In the genomic region with DNA sequence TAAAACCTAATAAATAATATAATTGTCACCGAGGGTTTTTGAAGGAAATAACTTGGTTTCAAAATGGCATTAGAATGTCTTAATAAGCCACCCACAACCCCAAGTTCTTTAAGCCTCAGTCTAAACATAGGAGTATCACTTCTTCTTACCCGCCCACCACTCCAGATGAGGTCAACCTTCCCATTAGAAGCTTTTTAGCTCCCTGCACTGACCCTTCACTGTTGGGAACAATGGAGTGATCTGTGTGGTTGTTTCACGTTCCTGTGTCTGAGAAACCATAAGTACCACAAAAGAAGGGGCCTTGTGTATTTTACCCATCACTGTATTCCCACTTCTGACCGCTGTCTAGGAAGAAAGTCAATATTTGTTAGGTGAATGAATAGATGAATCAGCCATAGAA, we compare ENCODE assay signal across 20 cellular contexts.
DNase-seq lines count a peak whose midpoint lies in the region; ATAC-seq, FAIRE-seq and TF ChIP-seq lines count a peak whose summit lies in the region.
"Had no signal": no experiment of that assay in that cellular context is flagged by ENCODE, and none has a peak within 500 bp of the region (broad histone marks: within the 10 kb centered on the region; RNA-seq: fewer than 3 reads in every experiment).

No MANE protein-coding gene starts in this region.

- TF ChIP-seq EP300 in GM12878 (IDR thresholded peaks at IDR 0.05; ENCODE audit: borderline replicate concordance in 1 of 2, control insufficient read depth in 1 of 2, low read depth in 2 of 2, low read length in 2 of 2), result no peak

- SMC1A ChIA-PET in GM12878 (lab: Charles Lee; ENCODE audit: uncharacterized antibody, unreplicated experiment), result interaction anchor here (1.7 to 1.9 kb wide), 2 partner anchors 28 to 32 kb away, joined by 3 to 4 read pairs; no protein-coding TSS in a partner anchor

- H4K20me1 ChIP-seq in GM12878 (ENCODE audit: control insufficient read depth, insufficient read depth), result no peaks in the 10 kb centered on the region

- H3K9me3 ChIP-seq in GM12878 (replicated peaks; ENCODE audit: control insufficient read depth, insufficient read depth, low read length) (no peaks in the 10 kb centered on the region), colonic mucosa (no peaks in the 10 kb centered on the region)
- H3K9me3 ChIP-seq: HAP-1, SJSA1 had no signal

- FAIRE-seq in GM12878 (lab: Jason Lieb, UNC), result no peak

- TF ChIP-seq RAD21 in GM12878 (IDR thresholded peaks at IDR 0.05; ENCODE audit: insufficient read depth, low read depth, low read length), result no peak

- H3K36me3 ChIP-seq in GM12878 (ENCODE audit: control insufficient read depth in 2 of 2, insufficient read depth in 2 of 2, low read length in 1 of 2) (no peaks in the 10 kb centered on the region), colonic mucosa (no peaks in the 10 kb centered on the region)
- H3K36me3 ChIP-seq: HAP-1, SJSA1 had no signal

- RAD21 ChIA-PET in GM12878 (lab: Charles Lee; ENCODE audit: unreplicated experiment), result interaction anchor here (0.6 to 0.8 kb wide), 2 partner anchors 9 to 112 kb away, joined by 3 read pairs; no protein-coding TSS in a partner anchor

- DNase-seq in DMS53 treated with DMSO at 0.1 percent for 48 hours (lab: John Stamatoyannopoulos, UW; ENCODE audit: unreplicated experiment) (peak; percentile 4), GM12878 (ENCODE audit: low read depth, low spot score) (no peak), NCI-H1694 (lab: John Stamatoyannopoulos, UW) (no peak), colonic mucosa (no peak)
- no peak for DNase-seq in activated CD4-positive, alpha-beta T cell treated with anti-CD3 and anti-CD28 coated beads for 48 hours
- DNase-seq in stimulated activated CD4-positive, alpha-beta T cell treated with anti-CD3 and anti-CD28 coated beads, Interleukin-1b, Interleukin-23, amount 100 ng/mL, for 48 hours, result no peak
- DNase-seq: COR-L47, DMS153, KG1, NCI-H146, NCI-H2081 treated with DMSO at 0.1 percent for 48 hours, NCI-H226, NCI-H524 treated with DMSO at 0.1 percent for 48 hours, PC-3, T-helper 9 cell had no signal

- no peak for TF ChIP-seq CTCF in GM12878 (IDR thresholded peaks at IDR 0.05 in 2 of 3, conservative IDR thresholded peaks at IDR 0.05 in 1 of 3; ENCODE audit: control insufficient read depth in 2 of 3, extremely low read depth in 1 of 3, insufficient read depth in 1 of 3, low read depth in 3 of 3, low read length in 3 of 3)
- TF ChIP-seq CTCF in colonic mucosa (IDR thresholded peaks at IDR 0.05), result no peak

- H3K27ac ChIP-seq in GM12878 (ENCODE audit: control insufficient read depth, insufficient read depth) (no peak overlapping the region), colonic mucosa (no peak overlapping the region)
- H3K27ac ChIP-seq: C4-2B, SJSA1 had no signal

- no peak overlapping the region for H3K4me2 ChIP-seq in GM12878 (ENCODE audit: control insufficient read depth, insufficient read depth)

- H3K4me1 ChIP-seq in GM12878 (ENCODE audit: control insufficient read depth, insufficient read depth, low read length) (no peaks in the 10 kb centered on the region), colonic mucosa (no peaks in the 10 kb centered on the region)
- H3K4me1 ChIP-seq: HAP-1, SJSA1 had no signal

- no peak for TF ChIP-seq POLR2A in GM12878 (IDR thresholded peaks at IDR 0.05; ENCODE audit: low read depth, low read length)

- in situ Hi-C loops in GM12878 (cut with MboI), result no loop called here

- intact Hi-C loops in GM12878 (cut with micrococcal nuclease; ENCODE audit: unreplicated experiment) (no loop called here), colonic mucosa (cut with DNase I) (no loop called here)

- CTCF ChIA-PET in GM12878 (lab: Yijun Ruan, JAX), result no interaction called here

- POLR2A ChIA-PET in GM12878 (lab: Charles Lee), result no interaction called here

- no peak overlapping the region for H2AFZ ChIP-seq in GM12878 (ENCODE audit: control insufficient read depth, low read depth, low read length)

- no peaks in the 10 kb centered on the region for H3K79me2 ChIP-seq in GM12878 (ENCODE audit: control insufficient read depth, insufficient read depth, low read length)

- H3K4me3 ChIP-seq in GM12878 (no peak overlapping the region), colonic mucosa (no peak overlapping the region)
- H3K4me3 ChIP-seq: HAP-1, SJSA1 had no signal

- no peak overlapping the region for H3K9ac ChIP-seq in GM12878 (ENCODE audit: control insufficient read depth, insufficient read depth, low read length)
- no peak overlapping the region for H3K9ac ChIP-seq in colonic mucosa (ENCODE audit: low read depth in 2 of 2, low read length in 2 of 2)

- BruUV-seq in GM12878 (replicated peaks; lab: Mats Ljungman, UMichigan), result no TSS peak

- 13% methylated on average over 4 of the region's 4 CpGs for WGBS in GM12878 (ENCODE audit: insufficient coverage, insufficient replicate concordance, low lambda C conversion rate, missing lambda C conversion rate)

- H3K27me3 ChIP-seq in GM12878 (replicated peaks in 1 of 2; ENCODE audit: control insufficient read depth in 2 of 2, insufficient read depth in 2 of 2, low read length in 1 of 2) (no peaks in the 10 kb centered on the region), colonic mucosa (no peaks in the 10 kb centered on the region)
- H3K27me3 ChIP-seq: SJSA1 had no signal

- peak; percentile 42 for ATAC-seq in GM18868 (IDR thresholded peaks at IDR 0.05; ENCODE audit: unreplicated experiment)
- ATAC-seq in HG02973 (IDR thresholded peaks at IDR 0.05; ENCODE audit: unreplicated experiment), result peak; percentile 51
- ATAC-seq in GM12878, result peak; percentile 65
- ATAC-seq: PC-3 had no signal

TF ChIP-seq in GM12878, 131 proteins besides CTCF, POLR2A, EP300 and RAD21 (continues in another document):
- TF ChIP-seq ETV6 (conservative IDR thresholded peaks at IDR 0.05 in 1 of 2, IDR thresholded peaks at IDR 0.05 in 1 of 2; ENCODE audit: borderline replicate concordance in 1 of 2, low read depth in 1 of 2), result no peak
- no peak for TF ChIP-seq NR2C2 (IDR thresholded peaks at IDR 0.05; ENCODE audit: borderline replicate concordance, control insufficient read depth, insufficient read length, low read depth)
- TF ChIP-seq, protein P1, sequence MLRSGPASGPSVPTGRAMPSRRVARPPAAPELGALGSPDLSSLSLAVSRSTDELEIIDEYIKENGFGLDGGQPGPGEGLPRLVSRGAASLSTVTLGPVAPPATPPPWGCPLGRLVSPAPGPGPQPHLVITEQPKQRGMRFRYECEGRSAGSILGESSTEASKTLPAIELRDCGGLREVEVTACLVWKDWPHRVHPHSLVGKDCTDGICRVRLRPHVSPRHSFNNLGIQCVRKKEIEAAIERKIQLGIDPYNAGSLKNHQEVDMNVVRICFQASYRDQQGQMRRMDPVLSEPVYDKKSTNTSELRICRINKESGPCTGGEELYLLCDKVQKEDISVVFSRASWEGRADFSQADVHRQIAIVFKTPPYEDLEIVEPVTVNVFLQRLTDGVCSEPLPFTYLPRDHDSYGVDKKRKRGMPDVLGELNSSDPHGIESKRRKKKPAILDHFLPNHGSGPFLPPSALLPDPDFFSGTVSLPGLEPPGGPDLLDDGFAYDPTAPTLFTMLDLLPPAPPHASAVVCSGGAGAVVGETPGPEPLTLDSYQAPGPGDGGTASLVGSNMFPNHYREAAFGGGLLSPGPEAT (IDR thresholded peaks at IDR 0.05; ENCODE audit: low read depth), result no peak
- TF ChIP-seq IKZF1 (conservative IDR thresholded peaks at IDR 0.05), result peak; percentile 61; the same call in 1 of the 2 replicates
- TF ChIP-seq NRF1 (conservative IDR thresholded peaks at IDR 0.05; ENCODE audit: low read depth, low read length), result no peak
- no peak for TF ChIP-seq RB1 (IDR thresholded peaks at IDR 0.05; ENCODE audit: borderline replicate concordance)
- TF ChIP-seq GATAD2B (conservative IDR thresholded peaks at IDR 0.05; ENCODE audit: low read depth), result no peak
- no peak for TF ChIP-seq ZNF24 (IDR thresholded peaks at IDR 0.05)
- TF ChIP-seq, protein P2, sequence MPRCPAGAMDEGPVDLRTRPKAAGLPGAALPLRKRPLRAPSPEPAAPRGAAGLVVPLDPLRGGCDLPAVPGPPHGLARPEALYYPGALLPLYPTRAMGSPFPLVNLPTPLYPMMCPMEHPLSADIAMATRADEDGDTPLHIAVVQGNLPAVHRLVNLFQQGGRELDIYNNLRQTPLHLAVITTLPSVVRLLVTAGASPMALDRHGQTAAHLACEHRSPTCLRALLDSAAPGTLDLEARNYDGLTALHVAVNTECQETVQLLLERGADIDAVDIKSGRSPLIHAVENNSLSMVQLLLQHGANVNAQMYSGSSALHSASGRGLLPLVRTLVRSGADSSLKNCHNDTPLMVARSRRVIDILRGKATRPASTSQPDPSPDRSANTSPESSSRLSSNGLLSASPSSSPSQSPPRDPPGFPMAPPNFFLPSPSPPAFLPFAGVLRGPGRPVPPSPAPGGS (IDR thresholded peaks at IDR 0.05; ENCODE audit: borderline replicate concordance, insufficient read depth, low read depth, low read length, poor library complexity, severe bottlenecking), result no peak
- TF ChIP-seq, protein P3, sequence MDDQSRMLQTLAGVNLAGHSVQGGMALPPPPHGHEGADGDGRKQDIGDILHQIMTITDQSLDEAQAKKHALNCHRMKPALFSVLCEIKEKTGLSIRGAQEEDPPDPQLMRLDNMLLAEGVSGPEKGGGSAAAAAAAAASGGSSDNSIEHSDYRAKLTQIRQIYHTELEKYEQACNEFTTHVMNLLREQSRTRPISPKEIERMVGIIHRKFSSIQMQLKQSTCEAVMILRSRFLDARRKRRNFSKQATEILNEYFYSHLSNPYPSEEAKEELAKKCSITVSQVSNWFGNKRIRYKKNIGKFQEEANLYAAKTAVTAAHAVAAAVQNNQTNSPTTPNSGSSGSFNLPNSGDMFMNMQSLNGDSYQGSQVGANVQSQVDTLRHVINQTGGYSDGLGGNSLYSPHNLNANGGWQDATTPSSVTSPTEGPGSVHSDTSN (IDR thresholded peaks at IDR 0.05; ENCODE audit: insufficient replicate concordance, low read depth, low read length), result no peak
- TF ChIP-seq IKZF2 (IDR thresholded peaks at IDR 0.05), result peak; percentile 43 to 63; a peak in 2 of 4 replicates
- TF ChIP-seq KLF5 (IDR thresholded peaks at IDR 0.05; ENCODE audit: partially characterized antibody), result no peak
- TF ChIP-seq YY1 (IDR thresholded peaks at IDR 0.05; ENCODE audit: low read depth, low read length), result no peak
- 0 out of 2 replicates have a peak, but pooled peaks have one; percentile 40 for TF ChIP-seq DPF2 (IDR thresholded peaks at IDR 0.05)
- no peak for TF ChIP-seq TCF7 (IDR thresholded peaks at IDR 0.05; ENCODE audit: borderline replicate concordance)
- peak; percentile 24 to 40; a peak in 2 of 4 replicates for TF ChIP-seq BHLHE40 (IDR thresholded peaks at IDR 0.05; ENCODE audit: borderline replicate concordance in 1 of 2, low read depth in 2 of 2, low read length in 1 of 2)
- peak; percentile 61 for TF ChIP-seq RUNX3 (IDR thresholded peaks at IDR 0.05; ENCODE audit: low read length)
- TF ChIP-seq NFIC (IDR thresholded peaks at IDR 0.05; ENCODE audit: low read depth, low read length), result no peak
- no peak for TF ChIP-seq ZNF274 (IDR thresholded peaks at IDR 0.05; ENCODE audit: insufficient read depth, insufficient read length)
- no peak for TF ChIP-seq KAT2A (conservative IDR thresholded peaks at IDR 0.05; ENCODE audit: control insufficient read depth, low read depth, low read length)
- no peak for TF ChIP-seq BMI1 (IDR thresholded peaks at IDR 0.05; ENCODE audit: borderline replicate concordance)
